Comparison of ENCODE assay signal across 16 cellular contexts in the genomic region with DNA sequence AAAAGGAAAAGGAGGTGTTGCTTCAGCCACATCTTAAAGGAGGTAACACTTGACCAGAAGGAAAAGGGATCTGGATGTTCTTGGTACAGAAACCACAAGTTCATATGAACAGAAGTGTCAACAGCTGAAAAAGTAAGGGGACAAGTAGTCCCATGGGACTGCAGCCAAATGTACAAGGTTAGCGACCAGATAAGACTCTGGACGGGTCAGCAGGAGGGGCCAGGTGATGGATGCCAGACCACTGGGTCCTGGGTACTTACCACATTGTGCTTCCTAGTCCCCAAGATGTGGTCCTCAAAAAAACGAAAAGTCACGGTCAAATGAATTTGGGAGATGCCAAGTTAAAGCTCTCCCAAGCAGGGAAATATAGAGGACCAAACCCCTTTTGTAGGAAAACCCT. TPM values are rescaled to one million over a fixed set of nuclear protein-coding genes. Genes with fewer than 3 reads are reported as not detected.
"Had no signal": no experiment of that assay in that cellular context is flagged by ENCODE, and none has a peak within 500 bp of the region (broad histone marks: within the 10 kb centered on the region; RNA-seq: fewer than 3 reads in every experiment).

No MANE protein-coding gene starts in this region.

- H3K27ac Mint-ChIP-seq: activated T-helper 1 cell treated with anti-CD3 and anti-CD28 coated beads, Interleukin-12 subunit alpha, Interleukin-12 subunit beta, Interleukin-2, Interleukin-4 antibody, amounts not matched to agents 30 ng/mL and 10 ng/mL and 1 ng/mL, durations not matched to agents 14 hours and 24 hours and 36 hours; neural progenitor cell; stimulated activated naive CD8-positive, alpha-beta T cell treated with anti-CD3 and anti-CD28 coated beads, Interleukin-15, Interleukin-2, amounts not matched to agents 100 ng/mL and 50 ng/mL, for 24 hours had no signal

- H3K4me1 Mint-ChIP-seq: immature natural killer cell, neural progenitor cell had no signal

- H3K9me3 Mint-ChIP-seq: activated T-helper 1 cell treated with anti-CD3 and anti-CD28 coated beads, Interleukin-12 subunit alpha, Interleukin-12 subunit beta, Interleukin-2, Interleukin-4 antibody, amounts not matched to agents 30 ng/mL and 10 ng/mL and 1 ng/mL, durations not matched to agents 14 hours and 24 hours and 36 hours; immature natural killer cell; naive B cell; neural progenitor cell; stimulated activated naive CD8-positive, alpha-beta T cell treated with anti-CD3 and anti-CD28 coated beads, Interleukin-15, Interleukin-2, amounts not matched to agents 100 ng/mL and 50 ng/mL, for 24 hours had no signal

- H3K4me3 Mint-ChIP-seq: activated T-helper 1 cell treated with anti-CD3 and anti-CD28 coated beads, Interleukin-12 subunit alpha, Interleukin-12 subunit beta, Interleukin-2, Interleukin-4 antibody, amounts not matched to agents 30 ng/mL and 10 ng/mL and 1 ng/mL, durations not matched to agents 14 hours and 24 hours and 36 hours; immature natural killer cell; naive B cell; neural progenitor cell; stimulated activated naive CD8-positive, alpha-beta T cell treated with anti-CD3 and anti-CD28 coated beads, Interleukin-15, Interleukin-2, amounts not matched to agents 100 ng/mL and 50 ng/mL, for 24 hours had no signal

- H3K27me3 Mint-ChIP-seq: naive B cell; stimulated activated naive CD8-positive, alpha-beta T cell treated with anti-CD3 and anti-CD28 coated beads, Interleukin-15, Interleukin-2, amounts not matched to agents 100 ng/mL and 50 ng/mL, for 24 hours had no signal

- DNase-seq: activated CD4-positive, alpha-beta T cell treated with anti-CD3 and anti-CD28 coated beads, Interleukin-2, amount 50 U/mL, for 4 hours; activated CD4-positive, CD25-positive, alpha-beta regulatory T cell treated with anti-CD3 and anti-CD28 coated beads, Interleukin-2, amount 50 U/mL, for 72 hours; central memory CD4-positive, alpha-beta T cell; esophagus squamous epithelium; immature natural killer cell; midbrain; naive B cell; SIG-M5; stimulated activated CD4-positive, alpha-beta T cell treated with anti-CD3 and anti-CD28 coated beads, Interleukin-15, amount 100 ng/mL, for 24 hours; stimulated activated CD4-positive, alpha-beta T cell treated with anti-CD3 and anti-CD28 coated beads, Interleukin-4, amount 100 ng/mL, for 24 hours; testis; upper lobe of right lung had no signal

RNA-seq across cellular contexts. Expression of gene BMP8A, which starts 16.6 kb away (rescaled TPM):
- total RNA-seq: activated T-helper 1 cell treated with anti-CD3 and anti-CD28 coated beads, Interleukin-12 subunit alpha, Interleukin-12 subunit beta, Interleukin-2, Interleukin-4 antibody, amounts not matched to agents 30 ng/mL and 10 ng/mL and 1 ng/mL, durations not matched to agents 14 hours and 24 hours and 36 hours; T-helper 1 cell treated with Interleukin-12 subunit alpha and Interleukin-12 subunit beta and Interleukin-4 antibody, amounts not matched to agents 30 ng/mL and 1 ng/mL, for 36 hours had no signal
- polyA plus RNA-seq: immature natural killer cell had no signal
